Comparison of ENCODE assay signal across 26 cellular contexts in the genomic region with DNA sequence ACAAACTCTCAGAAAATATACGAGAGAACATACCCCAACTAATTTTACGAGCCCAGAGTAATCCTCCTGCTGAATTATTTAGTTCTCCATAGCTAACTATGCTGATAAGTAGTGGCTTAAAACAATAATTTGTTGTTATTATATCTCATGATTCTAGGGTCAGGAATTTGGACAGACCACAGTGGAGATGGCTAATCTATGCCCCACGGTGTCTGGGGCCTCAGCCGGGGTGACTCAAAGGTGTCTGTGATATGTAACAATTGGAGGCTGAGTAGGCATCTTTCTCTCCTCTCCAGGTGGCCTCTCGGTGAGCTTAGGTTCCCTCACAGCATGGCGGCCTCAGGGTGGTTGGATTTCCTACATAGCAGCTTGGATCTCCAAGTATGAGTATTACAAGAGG. TPM values are rescaled to one million over a fixed set of nuclear protein-coding genes. Genes with fewer than 3 reads are reported as not detected.
DNase-seq lines count a peak whose midpoint lies in the region; ATAC-seq and TF ChIP-seq lines count a peak whose summit lies in the region.
"Had no signal": no experiment of that assay in that cellular context is flagged by ENCODE, and none has a peak within 500 bp of the region (broad histone marks: within the 10 kb centered on the region; RNA-seq: fewer than 3 reads in every experiment).

No MANE protein-coding gene starts in this region.

- 55% methylated on average over 5 of the region's 6 CpGs for WGBS in SK-N-SH (ENCODE audit: low lambda C conversion rate)

- no peak for TF ChIP-seq CTCF in SK-N-SH (IDR thresholded peaks at IDR 0.05)

- intact Hi-C loops in posterior vena cava (cut with DNase I): no loop called here

- H3K4me1 ChIP-seq in SK-N-SH (ENCODE audit: control insufficient read depth in 1 of 2, insufficient read depth in 2 of 2, low read depth in 1 of 2, low read length in 1 of 2): peaks cover 0 to 10% of the 10 kb centered on the region in 2 experiments; a peak in 1 of 4 replicates

- POLR2A ChIA-PET in SK-N-SH (lab: Yijun Ruan, JAX): no interaction called here

- H3K9ac ChIP-seq in SK-N-SH: no peak overlapping the region

- H3K36me3 ChIP-seq in SK-N-SH (replicated peaks in 1 of 2; ENCODE audit: control insufficient read depth in 1 of 2, insufficient read depth in 2 of 2, low read length in 1 of 2): no peaks in the 10 kb centered on the region
- H3K36me3 ChIP-seq: ascending aorta, esophagus squamous epithelium, gastrocnemius medialis had no signal

- TF ChIP-seq RAD21 in SK-N-SH (IDR thresholded peaks at IDR 0.05; ENCODE audit: low read length): no peak

- TF ChIP-seq EP300 in SK-N-SH (IDR thresholded peaks at IDR 0.05; ENCODE audit: borderline replicate concordance in 1 of 2, low read depth in 1 of 2, low read length in 1 of 2): no peak

- no peaks in the 10 kb centered on the region for H3K79me2 ChIP-seq in SK-N-SH (ENCODE audit: insufficient read depth)

- no peak overlapping the region for H3K4me2 ChIP-seq in SK-N-SH

- no peaks in the 10 kb centered on the region for H3K9me3 ChIP-seq in SK-N-SH
- H3K9me3 ChIP-seq: ascending aorta, esophagus squamous epithelium, gastrocnemius medialis had no signal

- H3K27me3 ChIP-seq in SK-N-SH (ENCODE audit: insufficient read depth): no peaks in the 10 kb centered on the region
- H3K27me3 ChIP-seq: ascending aorta, esophagus squamous epithelium, gastrocnemius medialis had no signal

- H4K20me1 ChIP-seq in SK-N-SH (ENCODE audit: insufficient read depth): no peaks in the 10 kb centered on the region

- no peaks in the 10 kb centered on the region for H3K9me2 ChIP-seq in SK-N-SH

- CTCF ChIA-PET in SK-N-SH (lab: Yijun Ruan, JAX): interaction anchor here (5.7 kb wide), 1 partner anchor 106 kb away, joined by 35 read pairs; no protein-coding TSS in a partner anchor

- DNase-seq in SK-N-SH: no peak
- DNase-seq in NCI-H226: peak; percentile 41
- DNase-seq in astrocyte of the hippocampus (ENCODE audit: low read depth, low spot score): peak; percentile 28
- peak; percentile 32 for DNase-seq in posterior vena cava (ENCODE audit: low spot score)
- no peak for DNase-seq in OCI-M1 (lab: John Stamatoyannopoulos, UW)
- no peak for DNase-seq in MV-4-11 (lab: John Stamatoyannopoulos, UW)
- DNase-seq: activated CD4-positive, alpha-beta T cell treated with anti-CD3 and anti-CD28 coated beads for 48 hours; activated gamma-delta T cell treated with Interleukin-2 at 50 U/mL for 16 hours; activated naive CD8-positive, alpha-beta T cell treated with anti-CD3 and anti-CD28 coated beads, Interleukin-2, amount 10 ng/mL, durations not matched to agents 7 days and 5 days; activated T-cell treated with anti-CD3 and anti-CD28 coated beads, Interleukin-2, amount 50 U/mL, for 48 hours; DMS79; endodermal cell; esophagus squamous epithelium; gastrocnemius medialis; left colon; NCI-H2029; NCI-H524 treated with DMSO at 0.1 percent for 48 hours; SHP77 treated with DMSO at 0.1 percent for 48 hours; stimulated activated naive CD4-positive, alpha-beta T cell had no signal

- no peak overlapping the region for H3K27ac ChIP-seq in SK-N-SH (ENCODE audit: low read depth in 2 of 2, low read length in 1 of 2)
- H3K27ac ChIP-seq: 22Rv1, ascending aorta, C4-2B, esophagus squamous epithelium, gastrocnemius medialis, skin epidermis had no signal

- ATAC-seq in SK-N-SH treated with all-trans-retinoic acid at 6 μM for 48 hours (no peak), GM21723 (IDR thresholded peaks at IDR 0.05; ENCODE audit: unreplicated experiment) (no peak)
- ATAC-seq: gastrocnemius medialis; left colon; natural killer cell treated with Interleukin-12 subunit alpha and Interleukin-12 subunit beta and Interleukin-15 and Interleukin-18, amount 100 ng/mL, for 72 hours had no signal

- no peak overlapping the region for H3K4me3 ChIP-seq in SK-N-SH (ENCODE audit: low read depth in 2 of 2, low read length in 1 of 2)
- H3K4me3 ChIP-seq: ascending aorta, esophagus squamous epithelium, gastrocnemius medialis, skin epidermis had no signal

- no peak overlapping the region for H2AFZ ChIP-seq in SK-N-SH (ENCODE audit: low read depth)

- H3F3A ChIP-seq in SK-N-SH (replicated peaks; ENCODE audit: insufficient read depth): peaks cover 3% of the 10 kb centered on the region

TF ChIP-seq in SK-N-SH, 30 proteins besides CTCF, POLR2A, EP300 and RAD21:
- no peak for TF ChIP-seq EZH2phosphoT487 (IDR thresholded peaks at IDR 0.05; ENCODE audit: borderline replicate concordance, low read depth)
- TF ChIP-seq TCF12 (IDR thresholded peaks at IDR 0.05): peak; percentile 74
- TF ChIP-seq FOSL2 (IDR thresholded peaks at IDR 0.05; ENCODE audit: borderline replicate concordance, low read depth): 0 out of 2 replicates have a peak, but pooled peaks have one; percentile 30

TF ChIP-seq in SK-N-SH treated with all-trans-retinoic acid at 6 μM for 48 hours, 23 proteins besides CTCF, POLR2A, EP300 and RAD21:
- TF ChIP-seq, protein P1, sequence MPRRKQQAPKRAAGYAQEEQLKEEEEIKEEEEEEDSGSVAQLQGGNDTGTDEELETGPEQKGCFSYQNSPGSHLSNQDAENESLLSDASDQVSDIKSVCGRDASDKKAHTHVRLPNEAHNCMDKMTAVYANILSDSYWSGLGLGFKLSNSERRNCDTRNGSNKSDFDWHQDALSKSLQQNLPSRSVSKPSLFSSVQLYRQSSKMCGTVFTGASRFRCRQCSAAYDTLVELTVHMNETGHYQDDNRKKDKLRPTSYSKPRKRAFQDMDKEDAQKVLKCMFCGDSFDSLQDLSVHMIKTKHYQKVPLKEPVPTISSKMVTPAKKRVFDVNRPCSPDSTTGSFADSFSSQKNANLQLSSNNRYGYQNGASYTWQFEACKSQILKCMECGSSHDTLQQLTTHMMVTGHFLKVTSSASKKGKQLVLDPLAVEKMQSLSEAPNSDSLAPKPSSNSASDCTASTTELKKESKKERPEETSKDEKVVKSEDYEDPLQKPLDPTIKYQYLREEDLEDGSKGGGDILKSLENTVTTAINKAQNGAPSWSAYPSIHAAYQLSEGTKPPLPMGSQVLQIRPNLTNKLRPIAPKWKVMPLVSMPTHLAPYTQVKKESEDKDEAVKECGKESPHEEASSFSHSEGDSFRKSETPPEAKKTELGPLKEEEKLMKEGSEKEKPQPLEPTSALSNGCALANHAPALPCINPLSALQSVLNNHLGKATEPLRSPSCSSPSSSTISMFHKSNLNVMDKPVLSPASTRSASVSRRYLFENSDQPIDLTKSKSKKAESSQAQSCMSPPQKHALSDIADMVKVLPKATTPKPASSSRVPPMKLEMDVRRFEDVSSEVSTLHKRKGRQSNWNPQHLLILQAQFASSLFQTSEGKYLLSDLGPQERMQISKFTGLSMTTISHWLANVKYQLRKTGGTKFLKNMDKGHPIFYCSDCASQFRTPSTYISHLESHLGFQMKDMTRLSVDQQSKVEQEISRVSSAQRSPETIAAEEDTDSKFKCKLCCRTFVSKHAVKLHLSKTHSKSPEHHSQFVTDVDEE (CRISPR knock-in tag; IDR thresholded peaks at IDR 0.05): no peak
- TF ChIP-seq ZNF565 (CRISPR knock-in tag; conservative IDR thresholded peaks at IDR 0.05; ENCODE audit: low read depth) (no peak), SNAI2 (CRISPR knock-in tag; IDR thresholded peaks at IDR 0.05) (no peak), ARNTL (CRISPR knock-in tag; IDR thresholded peaks at IDR 0.05; ENCODE audit: borderline replicate concordance, low read depth) (no peak), ZC3H10 (CRISPR knock-in tag; IDR thresholded peaks at IDR 0.05) (no peak), ZFP30 (CRISPR knock-in tag; IDR thresholded peaks at IDR 0.05) (no peak), RARB (CRISPR knock-in tag; IDR thresholded peaks at IDR 0.05) (no peak), ZNF8 (CRISPR knock-in tag; IDR thresholded peaks at IDR 0.05) (no peak), CSDC2 (CRISPR knock-in tag; IDR thresholded peaks at IDR 0.05) (no peak), BACH2 (CRISPR knock-in tag; IDR thresholded peaks at IDR 0.05; ENCODE audit: borderline replicate concordance) (no peak), TCF4 (CRISPR knock-in tag; IDR thresholded peaks at IDR 0.05; ENCODE audit: borderline replicate concordance) (no peak), ZNF70 (CRISPR knock-in tag; IDR thresholded peaks at IDR 0.05) (no peak), ESRRG (CRISPR knock-in tag; IDR thresholded peaks at IDR 0.05) (no peak)
- TF ChIP-seq, protein P2, sequence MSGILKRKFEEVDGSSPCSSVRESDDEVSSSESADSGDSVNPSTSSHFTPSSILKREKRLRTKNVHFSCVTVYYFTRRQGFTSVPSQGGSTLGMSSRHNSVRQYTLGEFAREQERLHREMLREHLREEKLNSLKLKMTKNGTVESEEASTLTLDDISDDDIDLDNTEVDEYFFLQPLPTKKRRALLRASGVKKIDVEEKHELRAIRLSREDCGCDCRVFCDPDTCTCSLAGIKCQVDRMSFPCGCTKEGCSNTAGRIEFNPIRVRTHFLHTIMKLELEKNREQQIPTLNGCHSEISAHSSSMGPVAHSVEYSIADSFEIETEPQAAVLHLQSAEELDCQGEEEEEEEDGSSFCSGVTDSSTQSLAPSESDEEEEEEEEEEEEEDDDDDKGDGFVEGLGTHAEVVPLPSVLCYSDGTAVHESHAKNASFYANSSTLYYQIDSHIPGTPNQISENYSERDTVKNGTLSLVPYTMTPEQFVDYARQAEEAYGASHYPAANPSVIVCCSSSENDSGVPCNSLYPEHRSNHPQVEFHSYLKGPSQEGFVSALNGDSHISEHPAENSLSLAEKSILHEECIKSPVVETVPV (CRISPR knock-in tag; IDR thresholded peaks at IDR 0.05): no peak
- TF ChIP-seq, protein P3, sequence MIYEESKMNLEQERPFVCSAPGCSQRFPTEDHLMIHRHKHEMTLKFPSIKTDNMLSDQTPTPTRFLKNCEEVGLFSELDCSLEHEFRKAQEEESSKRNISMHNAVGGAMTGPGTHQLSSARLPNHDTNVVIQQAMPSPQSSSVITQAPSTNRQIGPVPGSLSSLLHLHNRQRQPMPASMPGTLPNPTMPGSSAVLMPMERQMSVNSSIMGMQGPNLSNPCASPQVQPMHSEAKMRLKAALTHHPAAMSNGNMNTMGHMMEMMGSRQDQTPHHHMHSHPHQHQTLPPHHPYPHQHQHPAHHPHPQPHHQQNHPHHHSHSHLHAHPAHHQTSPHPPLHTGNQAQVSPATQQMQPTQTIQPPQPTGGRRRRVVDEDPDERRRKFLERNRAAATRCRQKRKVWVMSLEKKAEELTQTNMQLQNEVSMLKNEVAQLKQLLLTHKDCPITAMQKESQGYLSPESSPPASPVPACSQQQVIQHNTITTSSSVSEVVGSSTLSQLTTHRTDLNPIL (CRISPR knock-in tag; IDR thresholded peaks at IDR 0.05; ENCODE audit: low read depth): no peak

RNA-seq across cellular contexts. Expression of a gene that starts 35.4 kb away (rescaled TPM):
- 0.11 and 0.35 TPM in 2 replicates for polyA plus RNA-seq in SK-N-SH (2012; rRNA removed)
- polyA plus RNA-seq in SK-N-SH (2012; cell fraction: cytosol; rRNA removed): 0.24 and 0.33 TPM in 2 replicates
- polyA plus RNA-seq in SK-N-SH (2012; cell fraction: nucleus; rRNA removed): 0.50 and 0.55 TPM in 2 replicates
- under 1 TPM; 0.62 to 0.83 TPM for total RNA-seq in posterior vena cava
- total RNA-seq: activated naive CD8-positive, alpha-beta T cell treated with anti-CD3 and anti-CD28 coated beads, Interleukin-2, amount 10 ng/mL, durations not matched to agents 7 days and 5 days; natural killer cell treated with Interleukin-12 subunit alpha and Interleukin-12 subunit beta and Interleukin-15 and Interleukin-18, amount 100 ng/mL, for 72 hours had no signal

Comparison
In these comparisons a context has a peak if more than half of its experiments do, and no peak if none do; other contexts are left out.
1. DNase-seq: peak in NCI-H226 (single experiment), astrocyte of the hippocampus (single experiment) and posterior vena cava (single experiment); none in SK-N-SH (single experiment), OCI-M1 (single experiment) and MV-4-11 (single experiment).